Comparison of ENCODE assay signal across 1 cellular context in genomic region chr2:74833418-74834233, GRCh38.
TF ChIP-seq lines count a peak whose summit lies in the region.

Gene HK2, plus strand, starts transcription at chr2:74834127. Its CDS starts 454 bp downstream, at chr2:74834581.

TF ChIP-seq in HepG2, 621 proteins besides CTCF, POLR2A, EP300 and RAD21 (continued from another document and continues in another):
- TF ChIP-seq ZNF512 (CRISPR knock-in tag; IDR thresholded peaks at IDR 0.05) (no peak), ZFAT (CRISPR knock-in tag; conservative IDR thresholded peaks at IDR 0.05) (no peak), SMAD1 (CRISPR knock-in tag; IDR thresholded peaks at IDR 0.05; ENCODE audit: borderline replicate concordance, low read depth) (peak; percentile 30; the same call in 1 of the 2 replicates), ZNF547 (CRISPR knock-in tag; IDR thresholded peaks at IDR 0.05) (no peak), SAFB2 (CRISPR knock-in tag; IDR thresholded peaks at IDR 0.05; ENCODE audit: borderline replicate concordance, low read depth) (peak; percentile 94; the same call in 1 of the 2 replicates), ZMYM4 (CRISPR knock-in tag; IDR thresholded peaks at IDR 0.05) (peak; percentile 35), ZNF788 (CRISPR knock-in tag; IDR thresholded peaks at IDR 0.05; ENCODE audit: borderline replicate concordance) (peak; percentile 58; the same call in 1 of the 2 replicates), GLI4 (CRISPR knock-in tag; IDR thresholded peaks at IDR 0.05; ENCODE audit: borderline replicate concordance) (no peak), SALL1 (CRISPR knock-in tag; IDR thresholded peaks at IDR 0.05) (peak; percentile 62), ZNF512B (CRISPR knock-in tag; IDR thresholded peaks at IDR 0.05; ENCODE audit: borderline replicate concordance) (0 out of 2 replicates have a peak, but pooled peaks have one; percentile 48), PRMT3 (CRISPR knock-in tag; IDR thresholded peaks at IDR 0.05; ENCODE audit: borderline replicate concordance, low read depth) (no peak), GPN1 (CRISPR knock-in tag; IDR thresholded peaks at IDR 0.05; ENCODE audit: borderline replicate concordance) (no peak), MZF1 (CRISPR knock-in tag; IDR thresholded peaks at IDR 0.05; ENCODE audit: borderline replicate concordance) (no peak), HDAC6 (IDR thresholded peaks at IDR 0.05; ENCODE audit: low read depth, low read length) (no peak), CENPX (CRISPR knock-in tag; IDR thresholded peaks at IDR 0.05) (no peak), ZNF350 (CRISPR knock-in tag; IDR thresholded peaks at IDR 0.05; ENCODE audit: borderline replicate concordance, low read depth) (no peak), MIER2 (CRISPR knock-in tag; IDR thresholded peaks at IDR 0.05) (no peak), ZBTB4 (CRISPR knock-in tag; IDR thresholded peaks at IDR 0.05; ENCODE audit: borderline replicate concordance) (0 out of 2 replicates have a peak, but pooled peaks have one; percentile 12), ZBTB43 (CRISPR knock-in tag; conservative IDR thresholded peaks at IDR 0.05) (no peak; the same call in 1 of the 2 replicates), CCAR2 (optimal IDR thresholded peaks at IDR 0.05; ENCODE audit: low read depth, low read length) (no peak), ZFP36 (IDR thresholded peaks at IDR 0.05; ENCODE audit: borderline replicate concordance, low read depth, low read length, partially characterized antibody) (no peak), CREM (IDR thresholded peaks at IDR 0.05) (peak; percentile 49; the same call in 1 of the 2 replicates), CREM (CRISPR knock-in tag; IDR thresholded peaks at IDR 0.05) (no peak), HNF1B (CRISPR knock-in tag; IDR thresholded peaks at IDR 0.05) (peak; percentile 29; the same call in 1 of the 2 replicates), ZNF33B (CRISPR knock-in tag; IDR thresholded peaks at IDR 0.05) (no peak), JUNB (CRISPR knock-in tag; IDR thresholded peaks at IDR 0.05; ENCODE audit: borderline replicate concordance) (no peak), EED (CRISPR knock-in tag; IDR thresholded peaks at IDR 0.05) (peak; percentile 42; the same call in 1 of the 2 replicates)
- TF ChIP-seq, protein P1, sequence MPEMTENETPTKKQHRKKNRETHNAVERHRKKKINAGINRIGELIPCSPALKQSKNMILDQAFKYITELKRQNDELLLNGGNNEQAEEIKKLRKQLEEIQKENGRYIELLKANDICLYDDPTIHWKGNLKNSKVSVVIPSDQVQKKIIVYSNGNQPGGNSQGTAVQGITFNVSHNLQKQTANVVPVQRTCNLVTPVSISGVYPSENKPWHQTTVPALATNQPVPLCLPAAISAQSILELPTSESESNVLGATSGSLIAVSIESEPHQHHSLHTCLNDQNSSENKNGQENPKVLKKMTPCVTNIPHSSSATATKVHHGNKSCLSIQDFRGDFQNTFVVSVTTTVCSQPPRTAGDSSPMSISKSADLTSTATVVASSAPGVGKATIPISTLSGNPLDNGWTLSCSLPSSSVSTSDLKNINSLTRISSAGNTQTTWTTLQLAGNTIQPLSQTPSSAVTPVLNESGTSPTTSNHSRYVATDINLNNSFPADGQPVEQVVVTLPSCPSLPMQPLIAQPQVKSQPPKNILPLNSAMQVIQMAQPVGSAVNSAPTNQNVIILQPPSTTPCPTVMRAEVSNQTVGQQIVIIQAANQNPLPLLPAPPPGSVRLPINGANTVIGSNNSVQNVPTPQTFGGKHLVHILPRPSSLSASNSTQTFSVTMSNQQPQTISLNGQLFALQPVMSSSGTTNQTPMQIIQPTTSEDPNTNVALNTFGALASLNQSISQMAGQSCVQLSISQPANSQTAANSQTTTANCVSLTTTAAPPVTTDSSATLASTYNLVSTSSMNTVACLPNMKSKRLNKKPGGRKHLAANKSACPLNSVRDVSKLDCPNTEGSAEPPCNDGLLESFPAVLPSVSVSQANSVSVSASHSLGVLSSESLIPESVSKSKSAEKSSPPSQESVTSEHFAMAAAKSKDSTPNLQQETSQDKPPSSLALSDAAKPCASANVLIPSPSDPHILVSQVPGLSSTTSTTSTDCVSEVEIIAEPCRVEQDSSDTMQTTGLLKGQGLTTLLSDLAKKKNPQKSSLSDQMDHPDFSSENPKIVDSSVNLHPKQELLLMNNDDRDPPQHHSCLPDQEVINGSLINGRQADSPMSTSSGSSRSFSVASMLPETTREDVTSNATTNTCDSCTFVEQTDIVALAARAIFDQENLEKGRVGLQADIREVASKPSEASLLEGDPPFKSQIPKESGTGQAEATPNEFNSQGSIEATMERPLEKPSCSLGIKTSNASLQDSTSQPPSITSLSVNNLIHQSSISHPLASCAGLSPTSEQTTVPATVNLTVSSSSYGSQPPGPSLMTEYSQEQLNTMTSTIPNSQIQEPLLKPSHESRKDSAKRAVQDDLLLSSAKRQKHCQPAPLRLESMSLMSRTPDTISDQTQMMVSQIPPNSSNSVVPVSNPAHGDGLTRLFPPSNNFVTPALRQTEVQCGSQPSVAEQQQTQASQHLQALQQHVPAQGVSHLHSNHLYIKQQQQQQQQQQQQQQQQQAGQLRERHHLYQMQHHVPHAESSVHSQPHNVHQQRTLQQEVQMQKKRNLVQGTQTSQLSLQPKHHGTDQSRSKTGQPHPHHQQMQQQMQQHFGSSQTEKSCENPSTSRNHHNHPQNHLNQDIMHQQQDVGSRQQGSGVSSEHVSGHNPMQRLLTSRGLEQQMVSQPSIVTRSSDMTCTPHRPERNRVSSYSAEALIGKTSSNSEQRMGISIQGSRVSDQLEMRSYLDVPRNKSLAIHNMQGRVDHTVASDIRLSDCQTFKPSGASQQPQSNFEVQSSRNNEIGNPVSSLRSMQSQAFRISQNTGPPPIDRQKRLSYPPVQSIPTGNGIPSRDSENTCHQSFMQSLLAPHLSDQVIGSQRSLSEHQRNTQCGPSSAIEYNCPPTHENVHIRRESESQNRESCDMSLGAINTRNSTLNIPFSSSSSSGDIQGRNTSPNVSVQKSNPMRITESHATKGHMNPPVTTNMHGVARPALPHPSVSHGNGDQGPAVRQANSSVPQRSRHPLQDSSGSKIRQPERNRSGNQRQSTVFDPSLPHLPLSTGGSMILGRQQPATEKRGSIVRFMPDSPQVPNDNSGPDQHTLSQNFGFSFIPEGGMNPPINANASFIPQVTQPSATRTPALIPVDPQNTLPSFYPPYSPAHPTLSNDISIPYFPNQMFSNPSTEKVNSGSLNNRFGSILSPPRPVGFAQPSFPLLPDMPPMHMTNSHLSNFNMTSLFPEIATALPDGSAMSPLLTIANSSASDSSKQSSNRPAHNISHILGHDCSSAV (CRISPR knock-in tag; IDR thresholded peaks at IDR 0.05; ENCODE audit: borderline replicate concordance): no peak
- TF ChIP-seq, protein P2, sequence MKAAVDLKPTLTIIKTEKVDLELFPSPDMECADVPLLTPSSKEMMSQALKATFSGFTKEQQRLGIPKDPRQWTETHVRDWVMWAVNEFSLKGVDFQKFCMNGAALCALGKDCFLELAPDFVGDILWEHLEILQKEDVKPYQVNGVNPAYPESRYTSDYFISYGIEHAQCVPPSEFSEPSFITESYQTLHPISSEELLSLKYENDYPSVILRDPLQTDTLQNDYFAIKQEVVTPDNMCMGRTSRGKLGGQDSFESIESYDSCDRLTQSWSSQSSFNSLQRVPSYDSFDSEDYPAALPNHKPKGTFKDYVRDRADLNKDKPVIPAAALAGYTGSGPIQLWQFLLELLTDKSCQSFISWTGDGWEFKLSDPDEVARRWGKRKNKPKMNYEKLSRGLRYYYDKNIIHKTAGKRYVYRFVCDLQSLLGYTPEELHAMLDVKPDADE (CRISPR knock-in tag; IDR thresholded peaks at IDR 0.05): no peak
- TF ChIP-seq, protein P3, sequence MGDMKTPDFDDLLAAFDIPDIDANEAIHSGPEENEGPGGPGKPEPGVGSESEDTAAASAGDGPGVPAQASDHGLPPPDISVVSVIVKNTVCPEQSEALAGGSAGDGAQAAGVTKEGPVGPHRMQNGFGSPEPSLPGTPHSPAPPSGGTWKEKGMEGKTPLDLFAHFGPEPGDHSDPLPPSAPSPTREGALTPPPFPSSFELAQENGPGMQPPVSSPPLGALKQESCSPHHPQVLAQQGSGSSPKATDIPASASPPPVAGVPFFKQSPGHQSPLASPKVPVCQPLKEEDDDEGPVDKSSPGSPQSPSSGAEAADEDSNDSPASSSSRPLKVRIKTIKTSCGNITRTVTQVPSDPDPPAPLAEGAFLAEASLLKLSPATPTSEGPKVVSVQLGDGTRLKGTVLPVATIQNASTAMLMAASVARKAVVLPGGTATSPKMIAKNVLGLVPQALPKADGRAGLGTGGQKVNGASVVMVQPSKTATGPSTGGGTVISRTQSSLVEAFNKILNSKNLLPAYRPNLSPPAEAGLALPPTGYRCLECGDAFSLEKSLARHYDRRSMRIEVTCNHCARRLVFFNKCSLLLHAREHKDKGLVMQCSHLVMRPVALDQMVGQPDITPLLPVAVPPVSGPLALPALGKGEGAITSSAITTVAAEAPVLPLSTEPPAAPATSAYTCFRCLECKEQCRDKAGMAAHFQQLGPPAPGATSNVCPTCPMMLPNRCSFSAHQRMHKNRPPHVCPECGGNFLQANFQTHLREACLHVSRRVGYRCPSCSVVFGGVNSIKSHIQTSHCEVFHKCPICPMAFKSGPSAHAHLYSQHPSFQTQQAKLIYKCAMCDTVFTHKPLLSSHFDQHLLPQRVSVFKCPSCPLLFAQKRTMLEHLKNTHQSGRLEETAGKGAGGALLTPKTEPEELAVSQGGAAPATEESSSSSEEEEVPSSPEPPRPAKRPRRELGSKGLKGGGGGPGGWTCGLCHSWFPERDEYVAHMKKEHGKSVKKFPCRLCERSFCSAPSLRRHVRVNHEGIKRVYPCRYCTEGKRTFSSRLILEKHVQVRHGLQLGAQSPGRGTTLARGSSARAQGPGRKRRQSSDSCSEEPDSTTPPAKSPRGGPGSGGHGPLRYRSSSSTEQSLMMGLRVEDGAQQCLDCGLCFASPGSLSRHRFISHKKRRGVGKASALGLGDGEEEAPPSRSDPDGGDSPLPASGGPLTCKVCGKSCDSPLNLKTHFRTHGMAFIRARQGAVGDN (CRISPR knock-in tag; IDR thresholded peaks at IDR 0.05): peak; percentile 86
